In genomic region chr15:66706225-66706732, GRCh38 we compare ENCODE assay signal across 8 cellular contexts. TPM values are rescaled to one million over a fixed set of nuclear protein-coding genes. Genes with fewer than 3 reads are reported as not detected.
DNase-seq lines count a peak whose midpoint lies in the region; ATAC-seq and TF ChIP-seq lines count a peak whose summit lies in the region.

No MANE protein-coding gene starts in this region.

- H4K20me1 ChIP-seq in OCI-LY7 (ENCODE audit: insufficient read depth, low read length): no peaks in the 10 kb centered on the region

- H3K27ac ChIP-seq in OCI-LY7 (ENCODE audit: low read depth, low read length, poor library complexity, severe bottlenecking): no peak overlapping the region

- no peaks in the 10 kb centered on the region for H3K9me2 ChIP-seq in OCI-LY7 (ENCODE audit: insufficient read depth, low read length)

- TF ChIP-seq CTCF in OCI-LY7 (conservative IDR thresholded peaks at IDR 0.05; ENCODE audit: low read length) (peak; percentile 71), fibroblast of the aortic adventitia (IDR thresholded peaks at IDR 0.05; ENCODE audit: insufficient read depth, low read length) (peak; percentile 71), progenitor cell of endocrine pancreas (IDR thresholded peaks at IDR 0.05; ENCODE audit: unreplicated experiment) (peak; percentile 57), omental fat pad (IDR thresholded peaks at IDR 0.05) (no peak)

- no peaks in the 10 kb centered on the region for H3K36me3 ChIP-seq in OCI-LY7 (ENCODE audit: insufficient read depth, low read length)

- H3K36me3 Mint-ChIP-seq in progenitor cell of endocrine pancreas (ENCODE audit: insufficient read depth): peaks cover 12% of the 10 kb centered on the region

- no peaks in the 10 kb centered on the region for H3K9me3 ChIP-seq in OCI-LY7 (ENCODE audit: low read length)

- H3K4me2 ChIP-seq in OCI-LY7 (ENCODE audit: low read length): peak overlapping the region; percentile 7; the same call in 1 of the 2 replicates

- peaks cover 43% of the 10 kb centered on the region for H3K4me1 ChIP-seq in OCI-LY7 (ENCODE audit: insufficient read depth, low read length, poor library complexity, severe bottlenecking)

- H3K4me3 Mint-ChIP-seq in progenitor cell of endocrine pancreas (ENCODE audit: low read depth): peak overlapping the region; percentile 93

- H3K79me2 ChIP-seq in OCI-LY7 (ENCODE audit: insufficient read depth, low read depth, low read length): no peaks in the 10 kb centered on the region

- H2AFZ ChIP-seq in OCI-LY7 (ENCODE audit: low read length): no peak overlapping the region

- POLR2A ChIA-PET in OCI-LY7 (lab: Charles Lee): interaction anchor here (1.3 kb wide), 1 partner anchor 28 kb away, joined by 3 read pairs; no protein-coding TSS in a partner anchor

- peak; percentile 26 for DNase-seq in DMS114 treated with DMSO at 0.1 percent for 48 hours (lab: John Stamatoyannopoulos, UW; ENCODE audit: unreplicated experiment)
- no peak for DNase-seq in OCI-LY7 (ENCODE audit: low spot score)
- peak; percentile 65 for DNase-seq in fibroblast of the aortic adventitia (ENCODE audit: low read depth)
- DNase-seq in progenitor cell of endocrine pancreas (ENCODE audit: low spot score, unreplicated experiment): no peak
- no peak for DNase-seq in NCI-H345 treated with DMSO at 0.1 percent for 48 hours (lab: John Stamatoyannopoulos, UW; ENCODE audit: unreplicated experiment)
- no peak for DNase-seq in stimulated activated CD4-positive, alpha-beta T cell treated with anti-CD3 and anti-CD28 coated beads, Interleukin-4, amount 100 ng/mL, for 24 hours
- DNase-seq in omental fat pad (ENCODE audit: low spot score): no peak
- no peak for DNase-seq in NCI-H1092 treated with DMSO at 0.1 percent for 48 hours (lab: John Stamatoyannopoulos, UW)

- H3K27ac Mint-ChIP-seq in progenitor cell of endocrine pancreas: peak overlapping the region; percentile 56

- peaks cover 42% of the 10 kb centered on the region for H3K4me1 Mint-ChIP-seq in progenitor cell of endocrine pancreas (ENCODE audit: low read depth)

- intact Hi-C loops in OCI-LY7 (cut with micrococcal nuclease; ENCODE audit: unreplicated experiment): loop anchor here (10.0 kb wide), 2 partner anchors 201 to 379 kb away; partner anchors contain the start of genes RPL4 and ZWILCH

- ATAC-seq in omental fat pad (ENCODE audit: low FRiP score): no peak

- no peaks in the 10 kb centered on the region for H3K27me3 Mint-ChIP-seq in progenitor cell of endocrine pancreas

- CTCF ChIA-PET in OCI-LY7 (lab: Charles Lee; ENCODE audit: unreplicated experiment): interaction anchor here (0.5 kb wide), 1 partner anchor 74 kb away, joined by 4 read pairs; no protein-coding TSS in a partner anchor

- H3K4me3 ChIP-seq in OCI-LY7 (ENCODE audit: low read depth, low read length, poor library complexity, severe bottlenecking): no peak overlapping the region
- peak overlapping the region; percentile 91 for H3K4me3 ChIP-seq in fibroblast of the aortic adventitia (ENCODE audit: low read depth, low read length)

- BruUV-seq in OCI-LY7 (replicated peaks; lab: Mats Ljungman, UMichigan): no TSS peak

- no peaks in the 10 kb centered on the region for H3K9me3 Mint-ChIP-seq in progenitor cell of endocrine pancreas (ENCODE audit: low read depth)

RNA-seq across cellular contexts. Expression of gene SMAD6, which starts 4.2 kb away (rescaled TPM):
- total RNA-seq in OCI-LY7 (2014; rRNA removed; shearing (Covaris generic)): 15.3 and 16.1 TPM in 2 replicates
- total RNA-seq in OCI-LY7 (2022) (11.8 and 14.6 TPM in 2 replicates), fibroblast of the aortic adventitia (ENCODE audit: low replicate concordance) (17.4 and 27.2 TPM in 2 replicates), progenitor cell of endocrine pancreas (35.5 and 38.9 TPM in 2 replicates), omental fat pad (10 to 100 TPM; 15.6 to 44.9 (median 23.8) TPM)

Comparison
In these comparisons a context has a peak if more than half of its experiments do, and no peak if none do; other contexts are left out.
1. DNase-seq: peak in DMS114 treated with DMSO at 0.1 percent for 48 hours (single experiment) and fibroblast of the aortic adventitia (single experiment); none in OCI-LY7 (single experiment), progenitor cell of endocrine pancreas (single experiment), NCI-H345 treated with DMSO at 0.1 percent for 48 hours (single experiment), stimulated activated CD4-positive, alpha-beta T cell treated with anti-CD3 and anti-CD28 coated beads, Interleukin-4, amount 100 ng/mL, for 24 hours (single experiment), omental fat pad (single experiment) and NCI-H1092 treated with DMSO at 0.1 percent for 48 hours (single experiment).
2. CTCF ChIP-seq: peak in OCI-LY7 (single experiment), fibroblast of the aortic adventitia (single experiment) and progenitor cell of endocrine pancreas (single experiment); none in omental fat pad (0 of 3).